In genomic region chr21:41133896-41134522, GRCh38 we compare ENCODE assay signal across 9 cellular contexts. TPM values are rescaled to one million over a fixed set of nuclear protein-coding genes. Genes with fewer than 3 reads are reported as not detected.
A peak's percentile ranks its signal among the peaks of the same experiment; 100 is the strongest.
DNase-seq lines count a peak whose midpoint lies in the region; ATAC-seq, FAIRE-seq and TF ChIP-seq lines count a peak whose summit lies in the region.
"Had no signal": no experiment of that assay in that cellular context is flagged by ENCODE, and none has a peak within 500 bp of the region (broad histone marks: within the 10 kb centered on the region; RNA-seq: fewer than 3 reads in every experiment).

No MANE protein-coding gene starts in this region.

- H4K20me1 ChIP-seq in keratinocyte (ENCODE audit: control insufficient read depth, extremely low read depth, insufficient read depth, low read length), result no peaks in the 10 kb centered on the region

- no peak overlapping the region for H2AFZ ChIP-seq in keratinocyte (ENCODE audit: control insufficient read depth, low read length)

- DNase-seq in ELR (ENCODE audit: low read depth) (peak; percentile 26), LHCN-M2 (ENCODE audit: low read depth) (peak; percentile 30), adipocyte (ENCODE audit: low read depth) (peak; percentile 67), keratinocyte (ENCODE audit: low read depth, low spot score) (no peak), activated T-cell treated with anti-CD3 and anti-CD28 coated beads for 4 hours (no peak), GDM1 (lab: John Stamatoyannopoulos, UW) (no peak)
- DNase-seq: left cardiac atrium had no signal

- H3K4me1 ChIP-seq in adipocyte (ENCODE audit: control insufficient read depth, insufficient read depth, low read length), result no peaks in the 10 kb centered on the region
- H3K4me1 ChIP-seq in keratinocyte (ENCODE audit: control insufficient read depth, extremely low read depth, insufficient read depth, low read length), result no peaks in the 10 kb centered on the region

- peaks cover 61% of the 10 kb centered on the region for H3K27me3 ChIP-seq in adipocyte (replicated peaks; ENCODE audit: control insufficient read depth, insufficient read depth, low read length)
- H3K27me3 ChIP-seq in keratinocyte (ENCODE audit: control insufficient read depth, extremely low read depth, insufficient read depth, low read length), result no peaks in the 10 kb centered on the region

- dilution Hi-C loops in keratinocyte (cut with MboI; ENCODE audit: extremely low pct_ligation_motif_present, low sequenced_read_pairs), result no loop called here

- H3K79me2 ChIP-seq in keratinocyte (ENCODE audit: control insufficient read depth, insufficient read depth, low read length), result no peaks in the 10 kb centered on the region

- FAIRE-seq in keratinocyte (lab: Jason Lieb, UNC), result peak; percentile 70

- H3K9me1 ChIP-seq in keratinocyte (ENCODE audit: control insufficient read depth, extremely low read depth, insufficient read depth, low read length), result no peaks in the 10 kb centered on the region

- H3K4me2 ChIP-seq in keratinocyte (ENCODE audit: control insufficient read depth, extremely low read depth, insufficient read depth, low read depth, low read length), result no peak overlapping the region

- peak; percentile 51 to 69 (median 61) for TF ChIP-seq CTCF in keratinocyte (optimal IDR thresholded peaks at IDR 0.05 in 1 of 3, IDR thresholded peaks at IDR 0.05 in 1 of 3, conservative IDR thresholded peaks at IDR 0.05 in 1 of 3; ENCODE audit: extremely low read depth in 1 of 3, insufficient read depth in 2 of 3, low read length in 3 of 3)

- H3K36me3 ChIP-seq in adipocyte (ENCODE audit: control insufficient read depth, insufficient read depth, low read length, severe bottlenecking) (no peaks in the 10 kb centered on the region), keratinocyte (ENCODE audit: control insufficient read depth in 2 of 2, extremely low read depth in 1 of 2, insufficient read depth in 2 of 2, low read length in 2 of 2) (no peaks in the 10 kb centered on the region)

- no peak overlapping the region for H3K27ac ChIP-seq in keratinocyte (ENCODE audit: control insufficient read depth, insufficient read depth, low read length)

- no peak overlapping the region for H3K9ac ChIP-seq in adipocyte (ENCODE audit: low read length)
- no peak overlapping the region for H3K9ac ChIP-seq in keratinocyte (ENCODE audit: control insufficient read depth, extremely low read depth, insufficient read depth, low read length)

- no peak for ATAC-seq in GM18873 (IDR thresholded peaks at IDR 0.05; ENCODE audit: low FRiP score, unreplicated experiment)
- ATAC-seq in GM18861 (IDR thresholded peaks at IDR 0.05; ENCODE audit: unreplicated experiment), result no peak

- H3K4me3 ChIP-seq in adipocyte (ENCODE audit: low read length) (no peak overlapping the region), keratinocyte (ENCODE audit: control insufficient read depth in 2 of 3, extremely low read depth in 1 of 3, insufficient read depth in 2 of 3, low read depth in 1 of 3, low read length in 3 of 3) (no peak overlapping the region)

- no peaks in the 10 kb centered on the region for H3K9me3 ChIP-seq in adipocyte (ENCODE audit: control insufficient read depth, low read length)
- no peaks in the 10 kb centered on the region for H3K9me3 ChIP-seq in keratinocyte (ENCODE audit: control insufficient read depth, low read depth, low read length)

RNA-seq across cellular contexts. Expression of gene BACE2, which starts 34.0 kb away (rescaled TPM):
- 14.4 and 17.4 TPM in 2 replicates for total RNA-seq in LHCN-M2 (2014; rRNA removed)
- 37.0 TPM for polyA plus RNA-seq in LHCN-M2 (2012)
- 89.7 to 162 TPM (median 130 TPM) in 3 replicates for polyA plus RNA-seq in keratinocyte
- 31.9 TPM for polyA plus RNA-seq in keratinocyte (2011; ENCODE audit: low read depth)
- polyA plus RNA-seq in keratinocyte (2011; cell fraction: cytosol; rRNA removed), result 122 and 149 TPM in 2 replicates
- 153 and 161 TPM in 2 replicates for polyA plus RNA-seq in keratinocyte (2011; cell fraction: nucleus; rRNA removed)
- 57.6 and 100.0 TPM in 2 replicates for polyA plus RNA-seq in keratinocyte (2012; ENCODE audit: low replicate concordance)
- polyA minus RNA-seq in keratinocyte, result 101 to 131 TPM (median 126 TPM) in 3 replicates
- 99.8 TPM for polyA minus RNA-seq in keratinocyte (2011; cell fraction: cytosol; rRNA and poly(A)+ RNA removed)
- polyA minus RNA-seq in keratinocyte (2011; cell fraction: nucleus; rRNA and poly(A)+ RNA removed), result 82.9 and 141 TPM in 2 replicates

Comparison
In these comparisons a context has a peak if more than half of its experiments do, and no peak if none do; other contexts are left out.
1. DNase-seq: peak in ELR (single experiment), LHCN-M2 (single experiment) and adipocyte (single experiment); none in keratinocyte (single experiment), activated T-cell treated with anti-CD3 and anti-CD28 coated beads for 4 hours (single experiment) and GDM1 (single experiment).